In genomic region chr14:23568600-23569310, GRCh38 we compare ENCODE assay signal across 8 cellular contexts.
A peak's percentile ranks its signal among the peaks of the same experiment; 100 is the strongest.
DNase-seq lines count a peak whose midpoint lies in the region; ATAC-seq and TF ChIP-seq lines count a peak whose summit lies in the region.

No MANE protein-coding gene starts in this region.

- H3K36me3 ChIP-seq in adipocyte (ENCODE audit: control insufficient read depth, insufficient read depth, low read length, severe bottlenecking): no peaks in the 10 kb centered on the region
- H3K36me3 ChIP-seq in effector memory CD4-positive, alpha-beta T cell (ENCODE audit: control insufficient read depth, insufficient read depth, low read length): peaks cover 19% of the 10 kb centered on the region

- peaks cover 14% of the 10 kb centered on the region for H3K36me3 Mint-ChIP-seq in nephron (ENCODE audit: low read depth)

- H3K27ac ChIP-seq in effector memory CD4-positive, alpha-beta T cell (ENCODE audit: insufficient read depth, low read length, poor library complexity, severe bottlenecking): no peak overlapping the region

- no peaks in the 10 kb centered on the region for H3K9me3 ChIP-seq in adipocyte (ENCODE audit: control insufficient read depth, low read length)
- H3K9me3 ChIP-seq in effector memory CD4-positive, alpha-beta T cell (ENCODE audit: control insufficient read depth, low read length): no peaks in the 10 kb centered on the region

- no peaks in the 10 kb centered on the region for H3K9me3 Mint-ChIP-seq in nephron

- no peak for ATAC-seq in GM21825 (IDR thresholded peaks at IDR 0.05; ENCODE audit: unreplicated experiment)

- H3K4me3 ChIP-seq in adipocyte (ENCODE audit: low read length): no peak overlapping the region
- H3K4me3 ChIP-seq in effector memory CD4-positive, alpha-beta T cell (ENCODE audit: insufficient read depth, low read depth, low read length, poor library complexity, severe bottlenecking): no peak overlapping the region

- peak overlapping the region; percentile 77 to 95 (median 85) for H3K4me3 Mint-ChIP-seq in nephron

- peaks cover 40% of the 10 kb centered on the region for H3K4me1 Mint-ChIP-seq in nephron

- H3K9ac ChIP-seq in adipocyte (ENCODE audit: low read length): peak overlapping the region; percentile 83

- peak overlapping the region; percentile 86 to 98 (median 94) for H3K27ac Mint-ChIP-seq in nephron

- DNase-seq in SIG-M5 treated with dmso at 0.1 percent for 504 hours (lab: John Stamatoyannopoulos, UW; ENCODE audit: unreplicated experiment) (peak; percentile 43), SIG-M5 (lab: John Stamatoyannopoulos, UW) (no peak), NCI-H1694 (lab: John Stamatoyannopoulos, UW) (peak; percentile 46), adipocyte (ENCODE audit: low read depth) (peak; percentile 28), AG20443 (ENCODE audit: low spot score) (no peak)
- no peak for DNase-seq in effector memory CD4-positive, alpha-beta T cell

- TF ChIP-seq CTCF in nephron (IDR thresholded peaks at IDR 0.05; ENCODE audit: unreplicated experiment in 3 of 3): peak; percentile 28 to 49 (median 42)

- H3K27me3 ChIP-seq in adipocyte (replicated peaks; ENCODE audit: control insufficient read depth, insufficient read depth, low read length): peaks cover 13% of the 10 kb centered on the region
- no peaks in the 10 kb centered on the region for H3K27me3 ChIP-seq in effector memory CD4-positive, alpha-beta T cell (replicated peaks; ENCODE audit: control insufficient read depth, insufficient read depth, low read length, poor library complexity, severe bottlenecking)

- peaks cover 21% of the 10 kb centered on the region for H3K27me3 Mint-ChIP-seq in nephron (ENCODE audit: low read depth)

- peaks cover 3% of the 10 kb centered on the region for H3K4me1 ChIP-seq in adipocyte (ENCODE audit: control insufficient read depth, insufficient read depth, low read length)
- H3K4me1 ChIP-seq in effector memory CD4-positive, alpha-beta T cell (ENCODE audit: control insufficient read depth, insufficient read depth, low read length, poor library complexity, severe bottlenecking): peaks cover 19% of the 10 kb centered on the region

Comparison
In these comparisons a context has a peak if more than half of its experiments do, and no peak if none do; other contexts are left out.
1. DNase-seq: peak in SIG-M5 treated with dmso at 0.1 percent for 504 hours (single experiment), NCI-H1694 (single experiment) and adipocyte (single experiment); none in SIG-M5 (single experiment), effector memory CD4-positive, alpha-beta T cell (0 of 3) and AG20443 (single experiment).